22 cellular contexts compared by ENCODE assay signal in genomic region chr13:21996049-21996448, GRCh38.
"Had no signal": no experiment of that assay in that cellular context is flagged by ENCODE, and none has a peak within 500 bp of the region (broad histone marks: within the 10 kb centered on the region; RNA-seq: fewer than 3 reads in every experiment).

No MANE protein-coding gene starts in this region.

- H3K36me3 ChIP-seq: colonic mucosa, gastroesophageal sphincter, heart left ventricle, left lung, lower lobe of right lung had no signal

- H3K4me2 ChIP-seq: hepatocyte had no signal

- H3K27ac ChIP-seq: colonic mucosa, epithelial cell of prostate, foreskin keratinocyte, gastroesophageal sphincter, heart left ventricle, hepatocyte, left lung, lower lobe of right lung had no signal

- ATAC-seq: effector memory CD8-positive, alpha-beta T cell; esophagus mucosa; foreskin keratinocyte; gastroesophageal sphincter; heart left ventricle; left lung; left ventricle myocardium superior; lower lobe of right lung; mucosa of descending colon had no signal

- H3K27me3 ChIP-seq: colonic mucosa, foreskin keratinocyte, hepatocyte had no signal

- DNase-seq: colonic mucosa; cortex of kidney; effector CD8-positive, alpha-beta T cell; effector memory CD8-positive, alpha-beta T cell; endodermal cell; erythroblast; foreskin keratinocyte; heart left ventricle; hypothalamus; immature natural killer cell; islet precursor cell; kidney; kidney glomerular epithelial cell; left ventricle myocardium superior; lower lobe of right lung; mesenchymal stem cell; mucosa of descending colon had no signal

- H3K4me1 ChIP-seq: colonic mucosa, foreskin keratinocyte, gastroesophageal sphincter, heart left ventricle, left lung, lower lobe of right lung had no signal

- H3K4me3 ChIP-seq: colonic mucosa, gastroesophageal sphincter, heart left ventricle, hepatocyte, left lung, lower lobe of right lung, mucosa of descending colon had no signal

- H2AFZ ChIP-seq: hepatocyte had no signal

- H3K9me3 ChIP-seq: colonic mucosa, gastroesophageal sphincter, heart left ventricle, left lung, lower lobe of right lung, mucosa of descending colon had no signal
